In genomic region chr4:21768349-21769310, GRCh38 we compare ENCODE assay signal across 1 cellular context.
TF ChIP-seq lines count a peak whose summit lies in the region.

No MANE protein-coding gene starts in this region.

TF ChIP-seq in GM23338, 12 proteins besides CTCF, POLR2A, EP300 and RAD21 (continued from another document):
- TF ChIP-seq ZNF462 (CRISPR knock-in tag; IDR thresholded peaks at IDR 0.05) (no peak), STAT1 (IDR thresholded peaks at IDR 0.05; ENCODE audit: unreplicated experiment) (no peak), POLR2AphosphoS5 (IDR thresholded peaks at IDR 0.05; ENCODE audit: low read depth) (no peak), ZNF331 (CRISPR knock-in tag; IDR thresholded peaks at IDR 0.05; ENCODE audit: low read depth) (no peak), EZH2phosphoT487 (IDR thresholded peaks at IDR 0.05; ENCODE audit: unreplicated experiment) (no peak), CREB1 (CRISPR knock-in tag; IDR thresholded peaks at IDR 0.05; ENCODE audit: low read depth) (no peak), EZH2 (IDR thresholded peaks at IDR 0.05; ENCODE audit: low read depth, unreplicated experiment) (no peak), ETS1 (IDR thresholded peaks at IDR 0.05) (no peak), JUNB (IDR thresholded peaks at IDR 0.05; ENCODE audit: unreplicated experiment) (no peak), ZNF114 (CRISPR knock-in tag; IDR thresholded peaks at IDR 0.05) (no peak), NANOG (IDR thresholded peaks at IDR 0.05; ENCODE audit: borderline replicate concordance) (no peak)
